ENCODE assay signal across 2 cellular contexts in genomic region chr2:191646612-191646902, GRCh38.
TF ChIP-seq lines count a peak whose summit lies in the region.

No MANE protein-coding gene starts in this region.

TF ChIP-seq in IMR-90, 13 proteins besides CTCF, POLR2A, EP300 and RAD21:
- TF ChIP-seq MXI1 (IDR thresholded peaks at IDR 0.05; ENCODE audit: borderline replicate concordance, low read depth, low read length) = no peak
- TF ChIP-seq MAZ (IDR thresholded peaks at IDR 0.05; ENCODE audit: borderline replicate concordance, low read depth, low read length) = no peak
- peak; percentile 64 for TF ChIP-seq CEBPB (IDR thresholded peaks at IDR 0.05; ENCODE audit: low read depth, low read length)

TF ChIP-seq in SK-N-SH, 30 proteins besides CTCF, POLR2A, EP300 and RAD21:
- TF ChIP-seq JUND (IDR thresholded peaks at IDR 0.05) (no peak), REST (IDR thresholded peaks at IDR 0.05; ENCODE audit: low read depth, low read length) (no peak), ELF1 (IDR thresholded peaks at IDR 0.05) (no peak), FOSL2 (IDR thresholded peaks at IDR 0.05; ENCODE audit: borderline replicate concordance, low read depth) (no peak), NRF1 (IDR thresholded peaks at IDR 0.05; ENCODE audit: low read depth, low read length) (no peak), TCF12 (IDR thresholded peaks at IDR 0.05) (no peak), MAX (IDR thresholded peaks at IDR 0.05; ENCODE audit: low read depth) (no peak), FOXJ3 (CRISPR knock-in tag; IDR thresholded peaks at IDR 0.05) (no peak), PBX3 (IDR thresholded peaks at IDR 0.05) (no peak), SMC3 (IDR thresholded peaks at IDR 0.05; ENCODE audit: low read depth, low read length) (no peak), IRF3 (IDR thresholded peaks at IDR 0.05; ENCODE audit: low read depth, low read length) (no peak), TAF1 (IDR thresholded peaks at IDR 0.05; ENCODE audit: borderline replicate concordance, low read depth, low read length) (no peak), TEAD4 (IDR thresholded peaks at IDR 0.05; ENCODE audit: borderline replicate concordance, insufficient read depth) (no peak), POLR2AphosphoS5 (IDR thresholded peaks at IDR 0.05; ENCODE audit: low read depth, low read length) (no peak), FOXM1 (IDR thresholded peaks at IDR 0.05; ENCODE audit: low read depth) (no peak)
